16 cellular contexts compared by ENCODE assay signal in the genomic region with DNA sequence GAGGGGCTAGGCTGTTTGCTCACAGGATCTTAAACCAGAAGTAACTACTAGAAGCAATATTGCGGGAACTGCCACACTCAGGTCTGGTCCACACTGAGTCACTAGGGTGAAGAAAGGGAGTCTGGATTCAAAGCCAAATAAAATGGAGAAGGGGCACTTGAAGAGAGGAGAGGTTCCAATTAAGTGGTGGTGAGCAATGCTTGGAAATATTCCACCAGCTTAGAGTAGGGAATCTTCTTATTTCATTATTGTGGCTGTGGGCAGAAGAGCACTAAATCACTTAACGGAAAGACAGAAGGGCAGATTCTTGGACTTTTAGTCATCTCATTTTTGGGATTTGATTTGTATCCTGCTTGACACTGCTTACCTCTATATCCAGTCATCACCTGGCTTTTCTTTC. TPM values are rescaled to one million over a fixed set of nuclear protein-coding genes. Genes with fewer than 3 reads are reported as not detected.
DNase-seq lines count a peak whose midpoint lies in the region; ATAC-seq and TF ChIP-seq lines count a peak whose summit lies in the region.
"Had no signal": no experiment of that assay in that cellular context is flagged by ENCODE, and none has a peak within 500 bp of the region (broad histone marks: within the 10 kb centered on the region; RNA-seq: fewer than 3 reads in every experiment).

No MANE protein-coding gene starts in this region.

- no peak for ATAC-seq in stimulated activated effector memory CD8-positive, alpha-beta T cell treated with anti-CD3 and anti-CD28 coated beads, Interleukin-12 subunit alpha, Interleukin-12 subunit beta, amount 100 ng/mL, for 72 hours
- ATAC-seq in GM18909 (IDR thresholded peaks at IDR 0.05; ENCODE audit: poor library complexity, unreplicated experiment), result no peak
- ATAC-seq: activated T-helper 17 cell treated with anti-CD3 and anti-CD28 coated beads, Interleukin-2, amount 50 U/mL, for 72 hours had no signal

- H3K27ac Mint-ChIP-seq in stimulated activated effector memory CD8-positive, alpha-beta T cell treated with anti-CD3 and anti-CD28 coated beads, Interleukin-12 subunit alpha, Interleukin-12 subunit beta, amount 100 ng/mL, for 72 hours, result no peak overlapping the region
- H3K27ac Mint-ChIP-seq: activated CD4-positive, alpha-beta T cell treated with anti-CD3 and anti-CD28 coated beads, Interleukin-2, amount 10 ng/mL, durations not matched to agents 24 days and 14 days; activated T-helper 17 cell treated with anti-CD3 and anti-CD28 coated beads, Interleukin-2, amount 50 U/mL, for 72 hours had no signal

- no peak overlapping the region for H3K4me3 ChIP-seq in astrocyte of the cerebellum (ENCODE audit: low read depth, low read length)
- no peak overlapping the region for H3K4me3 ChIP-seq in kidney epithelial cell (ENCODE audit: low read depth, low read length)
- H3K4me3 ChIP-seq: colonic mucosa, prostate gland, testis had no signal

- H3K4me3 Mint-ChIP-seq in stimulated activated effector memory CD8-positive, alpha-beta T cell treated with anti-CD3 and anti-CD28 coated beads, Interleukin-12 subunit alpha, Interleukin-12 subunit beta, amount 100 ng/mL, for 72 hours, result no peak overlapping the region
- H3K4me3 Mint-ChIP-seq: activated CD4-positive, alpha-beta T cell treated with anti-CD3 and anti-CD28 coated beads, Interleukin-2, amount 10 ng/mL, durations not matched to agents 24 days and 14 days; activated T-helper 17 cell treated with anti-CD3 and anti-CD28 coated beads, Interleukin-2, amount 50 U/mL, for 72 hours; CD8-positive, alpha-beta memory T cell had no signal

- in situ Hi-C loops in astrocyte of the cerebellum (cut with HindIII; ENCODE audit: low sequenced_read_pairs), result no loop called here

- no peaks in the 10 kb centered on the region for H3K4me1 Mint-ChIP-seq in stimulated activated effector memory CD8-positive, alpha-beta T cell treated with anti-CD3 and anti-CD28 coated beads, Interleukin-12 subunit alpha, Interleukin-12 subunit beta, amount 100 ng/mL, for 72 hours
- H3K4me1 Mint-ChIP-seq: activated CD4-positive, alpha-beta T cell treated with anti-CD3 and anti-CD28 coated beads, Interleukin-2, amount 10 ng/mL, durations not matched to agents 24 days and 14 days; activated T-helper 17 cell treated with anti-CD3 and anti-CD28 coated beads, Interleukin-2, amount 50 U/mL, for 72 hours; CD8-positive, alpha-beta memory T cell had no signal

- no peaks in the 10 kb centered on the region for H3K36me3 Mint-ChIP-seq in stimulated activated effector memory CD8-positive, alpha-beta T cell treated with anti-CD3 and anti-CD28 coated beads, Interleukin-12 subunit alpha, Interleukin-12 subunit beta, amount 100 ng/mL, for 72 hours
- H3K36me3 Mint-ChIP-seq: CD8-positive, alpha-beta memory T cell had no signal

- TF ChIP-seq CTCF in astrocyte of the cerebellum (IDR thresholded peaks at IDR 0.05; ENCODE audit: low read depth, low read length, missing control alignments), result no peak
- TF ChIP-seq CTCF in kidney epithelial cell (IDR thresholded peaks at IDR 0.05; ENCODE audit: insufficient read depth, low read length, poor library complexity, severe bottlenecking), result no peak

- H3K36me3 ChIP-seq in kidney epithelial cell (ENCODE audit: control insufficient read depth, insufficient read depth, low read length), result no peaks in the 10 kb centered on the region
- H3K36me3 ChIP-seq: colonic mucosa, prostate gland had no signal

- H3K9me3 Mint-ChIP-seq in stimulated activated effector memory CD8-positive, alpha-beta T cell treated with anti-CD3 and anti-CD28 coated beads, Interleukin-12 subunit alpha, Interleukin-12 subunit beta, amount 100 ng/mL, for 72 hours, result no peaks in the 10 kb centered on the region
- H3K9me3 Mint-ChIP-seq: activated CD4-positive, alpha-beta T cell treated with anti-CD3 and anti-CD28 coated beads, Interleukin-2, amount 10 ng/mL, durations not matched to agents 24 days and 14 days; activated T-helper 17 cell treated with anti-CD3 and anti-CD28 coated beads, Interleukin-2, amount 50 U/mL, for 72 hours; CD8-positive, alpha-beta memory T cell had no signal

- no peaks in the 10 kb centered on the region for H3K27me3 ChIP-seq in kidney epithelial cell (ENCODE audit: control insufficient read depth, insufficient read depth, low read length)
- H3K27me3 ChIP-seq: colonic mucosa, testis had no signal

- DNase-seq in AG08395 (ENCODE audit: low spot score) (peak; percentile 90), HK-2 (ENCODE audit: unreplicated experiment) (peak; percentile 47), astrocyte of the cerebellum (ENCODE audit: low read depth) (peak; percentile 70), kidney epithelial cell (ENCODE audit: low read depth) (peak; percentile 38), SW 1271 (lab: John Stamatoyannopoulos, UW) (no peak), MV-4-11 (lab: John Stamatoyannopoulos, UW) (no peak)
- no peak for DNase-seq in stimulated activated effector memory CD8-positive, alpha-beta T cell treated with anti-CD3 and anti-CD28 coated beads, Interleukin-12 subunit alpha, Interleukin-12 subunit beta, amount 100 ng/mL, for 72 hours (ENCODE audit: low spot score in 2 of 2)
- DNase-seq: activated CD4-positive, alpha-beta T cell treated with anti-CD3 and anti-CD28 coated beads, Interleukin-2, amount 10 ng/mL, durations not matched to agents 24 days and 14 days; CD8-positive, alpha-beta memory T cell; colonic mucosa; mesendoderm; NCI-H524 treated with DMSO at 0.1 percent for 48 hours had no signal

RNA-seq across cellular contexts. Expression of gene PPP1R12A, which starts 48.6 kb away (rescaled TPM):
- total RNA-seq in kidney epithelial cell, result 42.6 and 47.2 TPM in 2 replicates

Comparison
In these comparisons a context has a peak if more than half of its experiments do, and no peak if none do; other contexts are left out.
1. DNase-seq: peak in AG08395 (single experiment), HK-2 (single experiment), astrocyte of the cerebellum (single experiment) and kidney epithelial cell (single experiment); none in stimulated activated effector memory CD8-positive, alpha-beta T cell treated with anti-CD3 and anti-CD28 coated beads, Interleukin-12 subunit alpha, Interleukin-12 subunit beta, amount 100 ng/mL, for 72 hours (0 of 2), SW 1271 (0 of 2) and MV-4-11 (single experiment).